ENCODE assay signal across 22 cellular contexts in genomic region chr17:68584904-68585303, GRCh38. TPM values are rescaled to one million over a fixed set of nuclear protein-coding genes. Genes with fewer than 3 reads are reported as not detected.
"Had no signal": no experiment of that assay in that cellular context is flagged by ENCODE, and none has a peak within 500 bp of the region (broad histone marks: within the 10 kb centered on the region; RNA-seq: fewer than 3 reads in every experiment).

No MANE protein-coding gene starts in this region.

- H3K4me3 ChIP-seq: gastroesophageal sphincter, lung, ovary, psoas muscle, right atrium auricular region, upper lobe of right lung had no signal

- H3K4me1 ChIP-seq: psoas muscle had no signal

- ATAC-seq: activated naive CD4-positive, alpha-beta T cell treated with anti-CD3 and anti-CD28 coated beads, Interleukin-2, amount 50 U/mL, for 72 hours; activated T-helper 17 cell treated with anti-CD3 and anti-CD28 coated beads, Interleukin-2, amount 50 U/mL, for 72 hours; gastroesophageal sphincter; left colon; naive thymus-derived CD8-positive, alpha-beta T cell; psoas muscle; stimulated activated naive CD8-positive, alpha-beta T cell treated with anti-CD3 and anti-CD28 coated beads, Interleukin-15, Interleukin-2, amounts not matched to agents 100 U/mL and 50 U/mL, for 24 hours; T-cell; upper lobe of right lung had no signal

- H3K36me3 ChIP-seq: gastroesophageal sphincter, neutrophil, ovary, right atrium auricular region, upper lobe of right lung had no signal

- H3K9me3 ChIP-seq: neutrophil, ovary, psoas muscle, right atrium auricular region, upper lobe of right lung had no signal

- DNase-seq: activated T-cell treated with anti-CD3 and anti-CD28 coated beads, Interleukin-2, amount 50 U/mL, for 24 hours; cerebellar nuclear complex; cortex of kidney; head of caudate nucleus; left colon; naive thymus-derived CD8-positive, alpha-beta T cell; ovary; psoas muscle; stimulated activated CD4-positive, alpha-beta T cell treated with anti-CD3 and anti-CD28 coated beads, Interleukin-12 subunit alpha, Interleukin-12 subunit beta, amount 100 ng/mL, for 4 hours; stimulated activated CD4-positive, alpha-beta T cell treated with anti-CD3 and anti-CD28 coated beads, Interleukin-4, amount 100 ng/mL, for 4 hours; stimulated activated naive CD8-positive, alpha-beta T cell treated with anti-CD3 and anti-CD28 coated beads, Interleukin-15, Interleukin-2, amounts not matched to agents 100 U/mL and 50 U/mL, for 24 hours; T-cell; upper lobe of right lung had no signal

- H3K27me3 Mint-ChIP-seq: activated T-cell treated with anti-CD3 and anti-CD28 coated beads, Interleukin-2, amount 50 U/mL, for 24 hours had no signal

- H3K27ac Mint-ChIP-seq: activated naive CD4-positive, alpha-beta T cell treated with anti-CD3 and anti-CD28 coated beads, Interleukin-2, amount 50 U/mL, for 72 hours; activated T-cell treated with anti-CD3 and anti-CD28 coated beads, Interleukin-2, amount 50 U/mL, for 24 hours; activated T-helper 17 cell treated with anti-CD3 and anti-CD28 coated beads, Interleukin-2, amount 50 U/mL, for 72 hours; T-cell; T-helper 2 cell treated with Interferon-gamma antibody and Interleukin-4, amounts not matched to agents 5 μg/mL and 100 μg/mL, for 36 hours had no signal

- H3K27ac ChIP-seq: epithelial cell of prostate, gastroesophageal sphincter, neutrophil, ovary, psoas muscle, right atrium auricular region, upper lobe of right lung had no signal

- H3K27me3 ChIP-seq: ovary, right atrium auricular region, upper lobe of right lung had no signal

- H3K36me3 Mint-ChIP-seq: activated naive CD4-positive, alpha-beta T cell treated with anti-CD3 and anti-CD28 coated beads, Interleukin-2, amount 50 U/mL, for 72 hours; T-cell had no signal

- H3K4me3 Mint-ChIP-seq: activated T-cell treated with anti-CD3 and anti-CD28 coated beads, Interleukin-2, amount 50 U/mL, for 24 hours; activated T-helper 17 cell treated with anti-CD3 and anti-CD28 coated beads, Interleukin-2, amount 50 U/mL, for 72 hours; naive thymus-derived CD8-positive, alpha-beta T cell; T-cell; T-helper 2 cell treated with Interferon-gamma antibody and Interleukin-4, amounts not matched to agents 5 μg/mL and 100 μg/mL, for 36 hours had no signal

- H3K9me3 Mint-ChIP-seq: activated naive CD4-positive, alpha-beta T cell treated with anti-CD3 and anti-CD28 coated beads, Interleukin-2, amount 50 U/mL, for 72 hours; T-helper 2 cell treated with Interferon-gamma antibody and Interleukin-4, amounts not matched to agents 5 μg/mL and 100 μg/mL, for 36 hours had no signal

- H3K4me1 Mint-ChIP-seq: activated T-helper 17 cell treated with anti-CD3 and anti-CD28 coated beads, Interleukin-2, amount 50 U/mL, for 72 hours; naive thymus-derived CD8-positive, alpha-beta T cell; T-cell had no signal

RNA-seq across cellular contexts. Expression of gene FAM20A, which starts 16.3 kb away (rescaled TPM):
- total RNA-seq: activated naive CD4-positive, alpha-beta T cell treated with anti-CD3 and anti-CD28 coated beads, Interleukin-2, amount 50 U/mL, for 72 hours; activated T-helper 17 cell treated with anti-CD3 and anti-CD28 coated beads, Interleukin-2, amount 50 U/mL, for 72 hours; naive thymus-derived CD8-positive, alpha-beta T cell had no signal
- polyA plus RNA-seq: keratinocyte had no signal
